Comparison of ENCODE assay signal across 22 cellular contexts in the genomic region with DNA sequence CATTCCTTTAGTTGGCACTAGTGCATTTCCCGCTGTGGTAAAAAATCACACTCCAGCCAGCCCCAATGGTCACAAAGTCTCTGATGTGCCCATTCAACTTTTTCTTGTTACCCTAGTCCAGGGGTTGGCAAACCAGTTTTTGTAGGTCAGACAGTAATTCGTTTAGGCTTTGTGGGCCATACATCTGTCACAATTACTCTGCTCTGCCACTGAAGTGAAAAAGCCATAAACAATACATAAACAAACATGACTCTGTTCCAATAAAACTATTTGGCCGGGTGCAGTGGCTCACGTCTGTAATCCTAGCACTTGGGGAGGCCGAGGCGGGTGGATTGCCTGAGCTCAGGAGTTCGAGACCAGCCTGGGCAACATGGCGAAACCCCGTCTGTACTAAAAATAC.
"Had no signal": no experiment of that assay in that cellular context is flagged by ENCODE, and none has a peak within 500 bp of the region (broad histone marks: within the 10 kb centered on the region; RNA-seq: fewer than 3 reads in every experiment).

No MANE protein-coding gene starts in this region.

- H3K4me3 ChIP-seq: esophagus squamous epithelium, hepatocyte, lower lobe of right lung, right lobe of liver, skin epidermis, thoracic aorta had no signal

- H3K27ac ChIP-seq: esophagus squamous epithelium, hepatocyte, lower lobe of right lung, right lobe of liver, thoracic aorta, VCaP had no signal

- DNase-seq: activated CD4-positive, alpha-beta T cell treated with anti-CD3 and anti-CD28 coated beads for 48 hours; activated CD4-positive, alpha-beta T cell treated with anti-CD3 and anti-CD28 coated beads, Interleukin-2, amount 50 U/mL, for 48 hours; activated CD8-positive, alpha-beta memory T cell treated with anti-CD3 and anti-CD28 coated beads for 24 hours; activated gamma-delta T cell; activated naive CD4-positive, alpha-beta T cell treated with anti-CD3 and anti-CD28 coated beads, Interleukin-2, amount 50 U/mL, for 16 hours; amniotic stem cell; central memory CD4-positive, alpha-beta T cell; esophagus squamous epithelium; islet precursor cell; lower lobe of right lung; posterior cingulate gyrus; right lobe of liver; stimulated activated CD4-positive, alpha-beta T cell treated with anti-CD3 and anti-CD28 coated beads, Interleukin-12 subunit alpha, Interleukin-12 subunit beta, amount 100 ng/mL, for 4 hours; stimulated activated CD4-positive, alpha-beta T cell treated with anti-CD3 and anti-CD28 coated beads, Interleukin-4, amount 100 ng/mL, for 1 hour; stimulated activated naive CD8-positive, alpha-beta T cell treated with anti-CD3 and anti-CD28 coated beads, Interleukin-15, Interleukin-2, amounts not matched to agents 100 U/mL and 50 U/mL, for 24 hours; T-helper 9 cell; trophoblast cell had no signal

- H3K4me1 ChIP-seq: lower lobe of right lung, right lobe of liver had no signal

- H3K36me3 ChIP-seq: esophagus squamous epithelium, lower lobe of right lung, right lobe of liver, thoracic aorta had no signal

- H3K9me3 ChIP-seq: esophagus squamous epithelium, lower lobe of right lung, right lobe of liver, thoracic aorta had no signal

- H3K27me3 ChIP-seq: hepatocyte, right lobe of liver had no signal

- ATAC-seq: lower lobe of right lung; natural killer cell treated with Interleukin-12 subunit alpha and Interleukin-12 subunit beta and Interleukin-15 and Interleukin-18, amount 100 ng/mL, for 72 hours; stimulated activated naive CD8-positive, alpha-beta T cell treated with anti-CD3 and anti-CD28 coated beads, Interleukin-15, Interleukin-2, amounts not matched to agents 100 U/mL and 50 U/mL, for 24 hours had no signal
